16 cellular contexts compared by ENCODE assay signal in genomic region chr2:231807020-231807419, GRCh38. TPM values are rescaled to one million over a fixed set of nuclear protein-coding genes. Genes with fewer than 3 reads are reported as not detected.
DNase-seq lines count a peak whose midpoint lies in the region; TF ChIP-seq lines count a peak whose summit lies in the region.
"Had no signal": no experiment of that assay in that cellular context is flagged by ENCODE, and none has a peak within 500 bp of the region (broad histone marks: within the 10 kb centered on the region; RNA-seq: fewer than 3 reads in every experiment).

No MANE protein-coding gene starts in this region.

- CTCF ChIA-PET in BJ (lab: Yijun Ruan, JAX) = interaction anchor here (1.1 to 2.4 kb wide), 6 partner anchors 10 to 93 kb away, joined by 3 to 12 read pairs (median 6); partner anchors contain the start of gene COPS7B

- peak; percentile 93 for DNase-seq in BJ (ENCODE audit: low read depth)
- DNase-seq in HFF-Myc (ENCODE audit: extremely low read depth, low read depth) = peak; percentile 52
- DNase-seq in fibroblast of gingiva (ENCODE audit: low read depth) = peak; percentile 12
- DNase-seq in AG08396 (ENCODE audit: low spot score) = no peak
- DNase-seq in NCI-H82 (lab: John Stamatoyannopoulos, UW) = no peak
- no peak for DNase-seq in NCI-H146 treated with DMSO at 0.1 percent for 48 hours (lab: John Stamatoyannopoulos, UW; ENCODE audit: unreplicated experiment)
- DNase-seq: BE2C; CD8-positive, alpha-beta T cell; COR-L47; DMS153; DMS79 treated with DMSO at 0.1 percent for 48 hours; GDM1; GM23248 had no signal

- H3K27me3 ChIP-seq in BJ (ENCODE audit: control insufficient read depth, insufficient read depth, low read length) = no peaks in the 10 kb centered on the region
- H3K27me3 ChIP-seq: BE2C had no signal

- POLR2A ChIA-PET in BJ (lab: Charles Lee) = interaction anchor here (0.6 kb wide), 2 partner anchors 139 to 182 kb away, joined by 3 to 5 read pairs; no protein-coding TSS in a partner anchor

- H3K4me3 ChIP-seq in BJ (ENCODE audit: low read depth, low read length) = no peak overlapping the region
- no peak overlapping the region for H3K4me3 ChIP-seq in HFF-Myc (replicated peaks; ENCODE audit: low read depth, low read length)
- H3K4me3 ChIP-seq: A549, GM12878, GM23248, K562 had no signal

- TF ChIP-seq CTCF in BJ (IDR thresholded peaks at IDR 0.05; ENCODE audit: insufficient read depth, low read depth, low read length) (peak; percentile 9; the same call in 1 of the 2 replicates), HFF-Myc (IDR thresholded peaks at IDR 0.05; ENCODE audit: low read depth, low read length, missing control alignments) (no peak)

- peaks cover 5% of the 10 kb centered on the region for H3K36me3 ChIP-seq in BJ (ENCODE audit: control insufficient read depth, insufficient read depth, low read length)

RNA-seq across cellular contexts. Expression of gene COPS7B, which starts 20.8 kb away (rescaled TPM):
- polyA plus RNA-seq in BJ (2011; rRNA removed) = 40.8 and 52.7 TPM in 2 replicates
- 15.9 and 23.3 TPM in 2 replicates for polyA minus RNA-seq in BJ (2011; rRNA and poly(A)+ RNA removed)

RNA-seq across cellular contexts. Expression of gene PDE6D, which starts 25.9 kb away (rescaled TPM):
- polyA plus RNA-seq in BJ (2011; rRNA removed) = 28.7 and 35.1 TPM in 2 replicates
- 6.1 and 10.1 TPM in 2 replicates for polyA minus RNA-seq in BJ (2011; rRNA and poly(A)+ RNA removed)

Comparison
In these comparisons a context has a peak if more than half of its experiments do, and no peak if none do; other contexts are left out.
1. DNase-seq: peak in BJ (single experiment), HFF-Myc (single experiment) and fibroblast of gingiva (single experiment); none in AG08396 (single experiment), NCI-H82 (single experiment) and NCI-H146 treated with DMSO at 0.1 percent for 48 hours (single experiment).